In the genomic region with DNA sequence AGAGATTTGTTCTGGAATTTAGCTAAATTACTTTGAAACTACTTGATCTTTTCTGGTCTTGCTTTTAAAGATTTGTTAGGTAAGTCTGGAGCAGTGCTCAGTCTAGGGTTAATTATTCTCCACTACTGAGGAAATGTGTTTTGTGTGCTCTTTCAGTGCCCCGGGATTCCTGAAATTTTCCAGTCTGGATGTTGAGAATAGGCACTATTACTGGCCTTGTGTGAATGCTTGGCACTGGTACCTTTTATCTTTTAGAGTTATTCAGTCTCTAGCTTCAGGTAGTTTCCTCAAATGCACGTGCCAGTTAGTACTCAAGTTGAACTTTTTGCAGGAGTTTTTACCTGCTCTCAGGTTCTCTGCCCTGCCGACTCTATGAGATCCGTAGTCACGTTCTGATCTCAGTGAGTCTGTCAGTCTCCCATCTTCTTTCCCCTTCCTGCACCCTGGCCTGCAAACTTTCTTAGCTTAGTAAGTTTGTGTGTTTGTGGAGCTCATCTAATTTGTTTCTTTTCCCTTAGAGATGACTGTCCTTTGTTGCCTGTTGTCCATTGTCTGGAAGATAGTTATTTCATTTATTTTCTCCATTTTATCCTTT, we compare ENCODE assay signal across 1 cellular context.
TF ChIP-seq lines count a peak whose summit lies in the region.

No MANE protein-coding gene starts in this region.

TF ChIP-seq in H1, 55 proteins besides CTCF, POLR2A, EP300 and RAD21 (continued from another document):
- TF ChIP-seq, protein P1, sequence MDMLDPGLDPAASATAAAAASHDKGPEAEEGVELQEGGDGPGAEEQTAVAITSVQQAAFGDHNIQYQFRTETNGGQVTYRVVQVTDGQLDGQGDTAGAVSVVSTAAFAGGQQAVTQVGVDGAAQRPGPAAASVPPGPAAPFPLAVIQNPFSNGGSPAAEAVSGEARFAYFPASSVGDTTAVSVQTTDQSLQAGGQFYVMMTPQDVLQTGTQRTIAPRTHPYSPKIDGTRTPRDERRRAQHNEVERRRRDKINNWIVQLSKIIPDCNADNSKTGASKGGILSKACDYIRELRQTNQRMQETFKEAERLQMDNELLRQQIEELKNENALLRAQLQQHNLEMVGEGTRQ (IDR thresholded peaks at IDR 0.05; ENCODE audit: low read length), result no peak
- no peak for TF ChIP-seq KDM1A (IDR thresholded peaks at IDR 0.05; ENCODE audit: borderline replicate concordance, low read length)
- no peak for TF ChIP-seq POU5F1 (IDR thresholded peaks at IDR 0.05; ENCODE audit: low read depth, low read length)
- no peak for TF ChIP-seq RNF2 (IDR thresholded peaks at IDR 0.05; ENCODE audit: borderline replicate concordance, low read depth, low read length, missing control alignments, poor library complexity, severe bottlenecking)
- TF ChIP-seq SIRT6 (IDR thresholded peaks at IDR 0.05; ENCODE audit: low read length), result no peak
